Comparison of ENCODE assay signal across 29 cellular contexts in the genomic region with DNA sequence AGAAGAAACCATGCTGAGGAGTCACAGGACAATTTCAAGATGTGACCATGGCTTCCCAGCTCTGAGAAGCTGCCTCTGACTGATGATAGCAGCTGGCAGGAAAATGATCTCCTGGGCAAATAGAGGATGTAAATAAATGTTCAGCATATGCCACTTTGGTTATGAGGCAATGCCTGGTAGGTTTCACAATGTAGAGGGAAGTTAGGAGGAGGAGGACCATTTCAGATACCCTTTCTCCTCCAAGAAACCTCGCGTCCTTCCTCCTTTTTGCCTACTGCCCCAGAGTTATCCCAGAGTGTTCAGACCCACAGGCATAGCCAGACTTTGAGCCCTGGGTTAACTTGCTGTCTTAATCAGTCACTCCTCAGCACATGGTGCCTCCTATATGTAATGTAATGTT.
A peak's percentile ranks its signal among the peaks of the same experiment; 100 is the strongest.
DNase-seq lines count a peak whose midpoint lies in the region; ATAC-seq, FAIRE-seq and TF ChIP-seq lines count a peak whose summit lies in the region.
"Had no signal": no experiment of that assay in that cellular context is flagged by ENCODE, and none has a peak within 500 bp of the region (broad histone marks: within the 10 kb centered on the region; RNA-seq: fewer than 3 reads in every experiment).

No MANE protein-coding gene starts in this region.

- no peak overlapping the region for H2AFZ ChIP-seq in HepG2 (ENCODE audit: low read length)

- ATAC-seq in right lobe of liver (peak; percentile 34 to 68 (median 52)), HepG2 (no peak), lower lobe of right lung (peak; percentile 58 to 66), GM18861 (IDR thresholded peaks at IDR 0.05; ENCODE audit: unreplicated experiment) (no peak), HG02678 (IDR thresholded peaks at IDR 0.05; ENCODE audit: unreplicated experiment) (no peak), GM18517 (IDR thresholded peaks at IDR 0.05; ENCODE audit: unreplicated experiment) (no peak)
- ATAC-seq: body of pancreas, gastroesophageal sphincter, left colon had no signal

- FAIRE-seq in HepG2 (lab: Jason Lieb, UNC), result no peak
- FAIRE-seq: A204.1, G401.6, HTR-8/SVneo had no signal

- DNase-seq in right lobe of liver (no peak), HepG2 (ENCODE audit: low spot score) (no peak), NOMO-1 (lab: John Stamatoyannopoulos, UW; ENCODE audit: unreplicated experiment in 2 of 2) (peak; percentile 81 to 94), lower lobe of right lung (no peak), dermis blood vessel endothelial cell (no peak)
- DNase-seq: activated CD4-positive, alpha-beta T cell treated with anti-CD3 and anti-CD28 coated beads for 4 hours; activated naive CD4-positive, alpha-beta T cell treated with Interleukin-2 at 50 U/mL for 16 hours; activated T-cell treated with anti-CD3 and anti-CD28 coated beads, Interleukin-2, amount 50 U/mL, for 48 hours; immature natural killer cell; KBM-7; left colon; NCI-H1694; NCI-H510A treated with DMSO at 0.1 percent for 48 hours; RPMI8226; stimulated activated CD4-positive, alpha-beta T cell treated with anti-CD3 and anti-CD28 coated beads, Interleukin-15, amount 100 ng/mL, for 24 hours; stimulated activated naive CD4-positive, alpha-beta T cell treated with Interleukin-2 at 50 U/mL for 16 hours; uterus had no signal

- TF ChIP-seq RAD21 in HepG2 (CRISPR knock-in tag; IDR thresholded peaks at IDR 0.05), result no peak

- in situ Hi-C loops in HepG2 (cut with HindIII; ENCODE audit: extremely low pct_ligation_motif_present, low pct_unique_long_range_greater_than_20kb), result no loop called here

- H4K20me1 ChIP-seq in HepG2 (ENCODE audit: insufficient read depth, low read length), result no peaks in the 10 kb centered on the region

- TF ChIP-seq EP300 in HepG2 (IDR thresholded peaks at IDR 0.05; ENCODE audit: low read depth in 2 of 2, low read length in 2 of 2), result no peak
- no peak for TF ChIP-seq EP300 in HepG2 (CRISPR knock-in tag; IDR thresholded peaks at IDR 0.05; ENCODE audit: borderline replicate concordance)

- BruUV-seq in HepG2 (replicated peaks; lab: Mats Ljungman, UMichigan), result no TSS peak

- POLR2A ChIA-PET in HepG2 (lab: Yijun Ruan, JAX), result no interaction called here

- CTCF ChIA-PET in HepG2 (lab: Yijun Ruan, JAX; ENCODE audit: low intra/inter-chr PET ratio, low total read pairs), result no interaction called here

- intact Hi-C loops in right lobe of liver (cut with DNase I) (no loop called here), HepG2 (cut with micrococcal nuclease; ENCODE audit: unreplicated experiment) (no loop called here), lower lobe of right lung (cut with DNase I) (no loop called here)

- H3K27ac ChIP-seq in right lobe of liver (no peak overlapping the region), HepG2 (ENCODE audit: extremely low read length, insufficient read depth, low read length) (no peak overlapping the region), lower lobe of right lung (no peak overlapping the region)
- H3K27ac ChIP-seq: adrenal gland, body of pancreas, gastroesophageal sphincter, neutrophil, prostate gland, SK-N-MC, uterus had no signal

- TF ChIP-seq CTCF in right lobe of liver (IDR thresholded peaks at IDR 0.05), result no peak
- no peak for TF ChIP-seq CTCF in HepG2 (CRISPR knock-in tag; IDR thresholded peaks at IDR 0.05)
- no peak for TF ChIP-seq CTCF in lower lobe of right lung (IDR thresholded peaks at IDR 0.05)

- no peaks in the 10 kb centered on the region for H3K27me3 ChIP-seq in right lobe of liver
- H3K27me3 ChIP-seq in HepG2 (ENCODE audit: control insufficient read depth in 1 of 2, insufficient read depth in 2 of 2, low read length in 2 of 2), result no peaks in the 10 kb centered on the region; a peak in 1 of 5 replicates
- H3K27me3 ChIP-seq in lower lobe of right lung (ENCODE audit: low read depth), result no peaks in the 10 kb centered on the region
- H3K27me3 ChIP-seq: adrenal gland, body of pancreas, neutrophil, uterus had no signal

- WGBS in right lobe of liver (ENCODE audit: insufficient coverage, low coverage, low lambda C conversion rate, missing lambda C conversion rate), result no CpG with 5 or more reads among the region's 2 CpGs
- WGBS in HepG2 (ENCODE audit: low lambda C conversion rate), result 58% methylated on average over 2 of the region's 2 CpGs

- H3K4me2 ChIP-seq in HepG2 (ENCODE audit: low read depth, low read length), result no peak overlapping the region

- H3K4me3 ChIP-seq in right lobe of liver (no peak overlapping the region), HepG2 (replicated peaks in 1 of 3; ENCODE audit: insufficient read depth in 1 of 3, low read depth in 2 of 3, low read length in 3 of 3) (no peak overlapping the region), lower lobe of right lung (no peak overlapping the region)
- H3K4me3 ChIP-seq: adrenal gland, body of pancreas, gastroesophageal sphincter, prostate gland, SK-N-MC, uterus had no signal

- H3K36me3 ChIP-seq in right lobe of liver (no peaks in the 10 kb centered on the region), HepG2 (replicated peaks in 1 of 2; ENCODE audit: control insufficient read depth in 1 of 2, insufficient read depth in 2 of 2, low read length in 2 of 2) (no peaks in the 10 kb centered on the region), lower lobe of right lung (no peaks in the 10 kb centered on the region)
- H3K36me3 ChIP-seq: adrenal gland, gastroesophageal sphincter, neutrophil, prostate gland, uterus had no signal

- TF ChIP-seq POLR2A in right lobe of liver (IDR thresholded peaks at IDR 0.05), result no peak
- no peak for TF ChIP-seq POLR2A in HepG2 (IDR thresholded peaks at IDR 0.05; ENCODE audit: insufficient read depth in 1 of 2, low read depth in 2 of 2, low read length in 2 of 2)

- no peak overlapping the region for H3K9ac ChIP-seq in HepG2 (ENCODE audit: insufficient read depth, low read depth, low read length)

- no peaks in the 10 kb centered on the region for H3K9me3 ChIP-seq in right lobe of liver
- no peaks in the 10 kb centered on the region for H3K9me3 ChIP-seq in HepG2 (ENCODE audit: low read length)
- H3K9me3 ChIP-seq in lower lobe of right lung, result no peaks in the 10 kb centered on the region
- H3K9me3 ChIP-seq: adrenal gland, body of pancreas, gastroesophageal sphincter, neutrophil, prostate gland, uterus had no signal

- no peaks in the 10 kb centered on the region for H3K79me2 ChIP-seq in HepG2 (ENCODE audit: insufficient read depth, low read length)

- H3K4me1 ChIP-seq in right lobe of liver, result no peaks in the 10 kb centered on the region
- no peaks in the 10 kb centered on the region for H3K4me1 ChIP-seq in HepG2 (ENCODE audit: insufficient read depth, low read length)
- no peaks in the 10 kb centered on the region for H3K4me1 ChIP-seq in lower lobe of right lung
- H3K4me1 ChIP-seq: adrenal gland, body of pancreas, gastroesophageal sphincter, prostate gland, uterus had no signal

TF ChIP-seq in HepG2, 621 proteins besides CTCF, POLR2A, EP300 and RAD21:
- no peak for TF ChIP-seq ZNF138 (CRISPR knock-in tag; IDR thresholded peaks at IDR 0.05; ENCODE audit: low read depth)
- no peak for TF ChIP-seq ZBTB21 (CRISPR knock-in tag; IDR thresholded peaks at IDR 0.05)
- TF ChIP-seq PAWR (CRISPR knock-in tag; IDR thresholded peaks at IDR 0.05; ENCODE audit: borderline replicate concordance), result no peak
- TF ChIP-seq STAG1 (CRISPR knock-in tag; IDR thresholded peaks at IDR 0.05), result no peak
- no peak for TF ChIP-seq TEAD3 (CRISPR knock-in tag; optimal IDR thresholded peaks at IDR 0.05; ENCODE audit: borderline replicate concordance)

Comparison
In these comparisons a context has a peak if more than half of its experiments do, and no peak if none do; other contexts are left out.
1. ATAC-seq: peak in right lobe of liver (4 of 4) and lower lobe of right lung (2 of 2); none in HepG2 (single experiment), GM18861 (single experiment), HG02678 (single experiment) and GM18517 (single experiment).
2. DNase-seq: peak in NOMO-1 (2 of 2); none in right lobe of liver (0 of 3), HepG2 (single experiment), lower lobe of right lung (single experiment) and dermis blood vessel endothelial cell (single experiment).